ENCODE assay signal across 1 cellular context in the genomic region with DNA sequence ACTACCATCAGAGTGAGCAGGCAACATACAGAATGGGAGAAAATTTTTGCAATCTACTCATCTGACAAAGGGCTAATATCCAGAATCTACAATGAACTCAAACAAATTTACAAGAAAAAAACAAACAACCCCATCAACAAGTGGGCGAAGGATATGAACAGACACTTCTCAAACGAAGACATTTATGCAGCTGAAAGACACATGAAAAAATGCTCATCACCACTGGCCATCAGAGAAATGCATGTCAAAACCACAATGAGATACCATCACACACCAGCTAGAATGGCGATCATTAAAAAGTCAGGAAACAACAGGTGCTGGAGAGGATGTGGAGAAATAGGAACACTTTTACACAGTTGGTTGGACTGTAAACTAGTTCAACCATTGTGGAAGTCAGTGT.
TF ChIP-seq lines count a peak whose summit lies in the region.
"Not testable (repeated sequence)": the region's sequence is repeated elsewhere in the genome, so short reads cannot be mapped to it uniquely, and the experiment has no call there.

No MANE protein-coding gene starts in this region.

- not testable (repeated sequence) for H3K4me3 ChIP-seq in HEK293 (ENCODE audit: low read depth, low read length)

- POLR2A ChIA-PET in HEK293 (lab: Yijun Ruan, JAX), result not testable (repeated sequence)

- CTCF ChIA-PET in HEK293 (lab: Yijun Ruan, JAX), result not testable (repeated sequence)

- H3K36me3 ChIP-seq in HEK293 (ENCODE audit: control insufficient read depth in 2 of 2, insufficient read depth in 1 of 2, low read length in 2 of 2), result not testable (repeated sequence)

- H3K27ac ChIP-seq in HEK293 (ENCODE audit: extremely low read depth, low read depth, low read length), result not testable (repeated sequence)

- TF ChIP-seq CTCF in HEK293 (tag by site-specific recombination; IDR thresholded peaks at IDR 0.05), result not testable (repeated sequence)

- H3K9me3 ChIP-seq in HEK293 (ENCODE audit: control insufficient read depth, insufficient read depth, low read depth, low read length), result not testable (repeated sequence)

- not testable (repeated sequence) for H3K4me1 ChIP-seq in HEK293 (ENCODE audit: control insufficient read depth, insufficient read depth, low read length)

TF ChIP-seq in HEK293, 187 proteins besides CTCF, POLR2A, EP300 and RAD21:
- TF ChIP-seq SCRT1 (tag by site-specific recombination; IDR thresholded peaks at IDR 0.05; ENCODE audit: borderline replicate concordance) (peak; percentile 63; the same call in 1 of the 2 replicates), SCRT2 (tag by site-specific recombination; IDR thresholded peaks at IDR 0.05) (peak; percentile 76)
